ENCODE assay signal across 13 cellular contexts in genomic region chr20:47295921-47296426, GRCh38.
DNase-seq lines count a peak whose midpoint lies in the region; TF ChIP-seq lines count a peak whose summit lies in the region.
"Had no signal": no experiment of that assay in that cellular context is flagged by ENCODE, and none has a peak within 500 bp of the region (broad histone marks: within the 10 kb centered on the region; RNA-seq: fewer than 3 reads in every experiment).

No MANE protein-coding gene starts in this region.

- no peak overlapping the region for H2AK5ac ChIP-seq in mesenchymal stem cell (ENCODE audit: low read length, severe bottlenecking)

- H3K4ac ChIP-seq in mesenchymal stem cell (ENCODE audit: low read depth in 1 of 2, low read length in 2 of 2): no peak overlapping the region

- H3K18ac ChIP-seq in mesenchymal stem cell (ENCODE audit: low read depth in 1 of 2, low read length in 2 of 2): no peak overlapping the region

- in situ Hi-C loops in mammary epithelial cell (cut with MboI; ENCODE audit: low sequenced_read_pairs in 2 of 2) (no loop called here), HAP-1 (cut with MboI; ENCODE audit: low sequenced_read_pairs) (loop anchor here (25.0 kb wide), 1 partner anchor 341 kb away; no protein-coding TSS in a partner anchor)

- DNase-seq in RWPE1 (ENCODE audit: low spot score): no peak
- peak; percentile 24 for DNase-seq in mammary epithelial cell
- no peak for DNase-seq in mesenchymal stem cell
- DNase-seq in substantia nigra (lab: John Stamatoyannopoulos, UW): peak in 15 of 49 donors; percentile 12 to 69 (median 32)
- DNase-seq in NAMALWA (ENCODE audit: low spot score): no peak
- DNase-seq in HAP-1 (ENCODE audit: low spot score in 2 of 2): no peak
- DNase-seq in GOT3 (lab: John Stamatoyannopoulos, UW): no peak
- DNase-seq: activated CD4-positive, alpha-beta T cell treated with anti-CD3 and anti-CD28 coated beads, Interleukin-2, amount 10 ng/mL, durations not matched to agents 24 days and 14 days; colonic mucosa; NCI-H1092; NCI-H774; stimulated activated CD4-positive, alpha-beta T cell treated with anti-CD3 and anti-CD28 coated beads, Interleukin-15, amount 100 ng/mL, for 24 hours; SW 1271 had no signal

- no peak overlapping the region for H2BK15ac ChIP-seq in mesenchymal stem cell (ENCODE audit: low read depth, poor library complexity, severe bottlenecking)

- intact Hi-C loops in mammary epithelial cell (cut with micrococcal nuclease): no loop called here

- dilution Hi-C loops in mammary epithelial cell (cut with HindIII; ENCODE audit: low sequenced_read_pairs): no loop called here

- 67% methylated on average over 6 of the region's 6 CpGs for WGBS in mammary epithelial cell (ENCODE audit: low coverage, missing lambda C conversion rate)
- WGBS in mesenchymal stem cell: 95% methylated on average over 6 of the region's 6 CpGs

- no TSS peak for BruUV-seq in mammary epithelial cell (replicated peaks; lab: Mats Ljungman, UMichigan)

- H2AFZ ChIP-seq in mammary epithelial cell (ENCODE audit: low read depth, low read length) (no peak overlapping the region), mesenchymal stem cell (ENCODE audit: low read depth, low read length) (no peak overlapping the region)

- no peak overlapping the region for H4K91ac ChIP-seq in mesenchymal stem cell (ENCODE audit: low read length)

- H3K4me1 ChIP-seq in mammary epithelial cell (ENCODE audit: insufficient read depth, low read length) (no peaks in the 10 kb centered on the region), mesenchymal stem cell (ENCODE audit: control insufficient read depth, insufficient read depth, low read depth, low read length) (peaks cover 1% of the 10 kb centered on the region), HAP-1 (no peaks in the 10 kb centered on the region)
- H3K4me1 ChIP-seq: colonic mucosa had no signal

- no peak overlapping the region for H2BK12ac ChIP-seq in mesenchymal stem cell (ENCODE audit: low read length in 2 of 2)

- H3K4me2 ChIP-seq in mammary epithelial cell (ENCODE audit: insufficient read depth, low read depth, low read length) (no peak overlapping the region), mesenchymal stem cell (ENCODE audit: low read length, poor library complexity, severe bottlenecking) (no peak overlapping the region)

- H3K9ac ChIP-seq in mammary epithelial cell (ENCODE audit: insufficient read depth, low read length) (no peak overlapping the region), mesenchymal stem cell (ENCODE audit: low read length) (no peak overlapping the region)

- H3K36me3 ChIP-seq in mammary epithelial cell (ENCODE audit: insufficient read depth, low read length) (peaks cover 29% of the 10 kb centered on the region), mesenchymal stem cell (ENCODE audit: control insufficient read depth in 1 of 2, insufficient read depth in 2 of 2, low read depth in 1 of 2, low read length in 2 of 2) (peaks cover 47 to 76% of the 10 kb centered on the region in 2 experiments), HAP-1 (replicated peaks) (peaks cover 88% of the 10 kb centered on the region)

- H3K14ac ChIP-seq in mesenchymal stem cell (ENCODE audit: low read length in 2 of 2): no peak overlapping the region

- H3K4me3 ChIP-seq in mammary epithelial cell (replicated peaks in 1 of 3; ENCODE audit: insufficient read depth in 1 of 3, low read depth in 2 of 3, low read length in 3 of 3) (no peak overlapping the region), mesenchymal stem cell (ENCODE audit: insufficient read depth in 1 of 2, low read depth in 1 of 2, low read length in 2 of 2) (no peak overlapping the region), HAP-1 (no peak overlapping the region)
- H3K4me3 ChIP-seq: colonic mucosa had no signal

- H4K20me1 ChIP-seq in mammary epithelial cell (ENCODE audit: insufficient read depth, low read length): no peaks in the 10 kb centered on the region

- POLR2A ChIA-PET in RWPE1 (lab: Yijun Ruan, JAX; ENCODE audit: low non-redundant PET): interaction anchor here (1.2 kb wide), 1 partner anchor 22 kb away, joined by 4 read pairs; no protein-coding TSS in a partner anchor

- no peak overlapping the region for H4K8ac ChIP-seq in mesenchymal stem cell (ENCODE audit: low read length)

- H3K23ac ChIP-seq in mesenchymal stem cell (ENCODE audit: low read length in 2 of 2): no peak overlapping the region

- H3K27ac ChIP-seq in RWPE1 (peak overlapping the region; percentile 20; the same call in 1 of the 2 replicates), mammary epithelial cell (ENCODE audit: insufficient read depth, low read depth, low read length) (no peak overlapping the region), mesenchymal stem cell (ENCODE audit: low read length, poor library complexity, severe bottlenecking) (no peak overlapping the region), substantia nigra (ENCODE audit: low read depth, low read length, poor library complexity, severe bottlenecking) (peak overlapping the region; percentile 73)
- H3K27ac ChIP-seq: colonic mucosa had no signal

- H3K79me1 ChIP-seq in mesenchymal stem cell (replicated peaks; ENCODE audit: low read length, poor library complexity, severe bottlenecking): peaks cover 41% of the 10 kb centered on the region

- no peak for TF ChIP-seq CTCF in RWPE1 (conservative IDR thresholded peaks at IDR 0.05; ENCODE audit: low read depth)
- TF ChIP-seq CTCF in mammary epithelial cell (conservative IDR thresholded peaks at IDR 0.05 in 1 of 2, IDR thresholded peaks at IDR 0.05 in 1 of 2; ENCODE audit: extremely low read depth in 1 of 2, insufficient read depth in 1 of 2, low read depth in 1 of 2, low read length in 2 of 2): no peak

- no peaks in the 10 kb centered on the region for H3K27me3 ChIP-seq in mammary epithelial cell (ENCODE audit: insufficient read depth, low read length)
- H3K27me3 ChIP-seq in mesenchymal stem cell (ENCODE audit: control insufficient read depth in 1 of 2, insufficient read depth in 1 of 2, low read length in 2 of 2): no peaks in the 10 kb centered on the region
- H3K27me3 ChIP-seq in HAP-1 (ENCODE audit: low read depth): no peaks in the 10 kb centered on the region
- H3K27me3 ChIP-seq: colonic mucosa had no signal

- no peak overlapping the region for H2BK5ac ChIP-seq in mesenchymal stem cell (ENCODE audit: low read depth, low read length, poor library complexity, severe bottlenecking)

- H3K9me3 ChIP-seq in mammary epithelial cell (replicated peaks; ENCODE audit: insufficient read depth, low read length): no peaks in the 10 kb centered on the region
- no peaks in the 10 kb centered on the region for H3K9me3 ChIP-seq in mesenchymal stem cell (ENCODE audit: control insufficient read depth, low read length)
- H3K9me3 ChIP-seq in HAP-1: no peaks in the 10 kb centered on the region
- H3K9me3 ChIP-seq: colonic mucosa had no signal

- peak overlapping the region; percentile 34 for H2BK120ac ChIP-seq in mesenchymal stem cell (ENCODE audit: low read depth, low read length)

- CTCF ChIA-PET in RWPE1 (lab: Yijun Ruan, JAX) (interaction anchor here (2.0 to 3.1 kb wide), 2 partner anchors 23 to 87 kb away, joined by 9 to 27 read pairs; no protein-coding TSS in a partner anchor), mammary epithelial cell (lab: Charles Lee; ENCODE audit: low non-redundant PET) (no interaction called here)

- peaks cover 25% of the 10 kb centered on the region for H3K79me2 ChIP-seq in mammary epithelial cell (ENCODE audit: insufficient read depth, low read length)

Comparison
In these comparisons a context has a peak if more than half of its experiments do, and no peak if none do; other contexts are left out.
1. H3K27ac ChIP-seq: peak in RWPE1 (single experiment) and substantia nigra (single experiment); none in mammary epithelial cell (single experiment) and mesenchymal stem cell (single experiment).